ENCODE assay signal across 8 cellular contexts in the genomic region with DNA sequence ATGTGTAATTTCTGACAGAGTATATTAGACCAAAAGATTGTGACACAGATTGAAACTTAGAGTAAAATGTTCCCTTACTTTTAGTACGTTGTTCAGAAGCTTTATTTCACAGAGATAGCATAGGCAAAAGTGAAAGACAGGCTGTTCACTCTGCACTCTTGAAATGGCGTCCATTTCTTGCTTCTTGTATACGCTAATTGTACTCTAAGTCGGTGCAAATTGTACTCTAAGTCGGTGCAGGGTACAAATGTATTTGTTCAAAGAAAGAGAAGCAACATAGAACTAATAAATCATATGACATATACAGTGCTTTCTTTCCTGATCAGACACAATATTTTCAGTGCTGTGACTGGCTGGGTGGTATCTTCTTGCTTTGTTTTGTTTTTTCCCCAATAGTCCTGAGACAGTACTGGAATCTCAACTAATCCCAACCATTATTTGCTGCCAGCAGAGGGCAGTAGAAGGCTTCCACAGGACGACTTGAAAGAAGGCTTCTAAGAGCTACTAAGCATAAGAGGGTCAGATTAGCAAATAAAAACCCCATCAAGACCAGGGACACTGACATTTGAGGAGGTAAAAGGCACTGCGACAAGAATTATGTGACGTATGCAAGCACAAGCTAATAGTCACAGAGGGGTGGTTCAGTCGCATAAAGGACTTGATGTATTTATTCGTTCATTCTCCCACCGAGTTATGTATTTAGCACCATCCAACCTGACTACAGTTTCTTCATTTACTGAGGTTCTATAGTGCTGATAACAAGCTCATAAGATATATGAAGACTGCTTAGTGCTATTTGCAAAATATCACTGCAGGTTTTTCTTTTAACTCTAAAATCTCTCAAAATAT.
DNase-seq lines count a peak whose midpoint lies in the region; ATAC-seq and TF ChIP-seq lines count a peak whose summit lies in the region.

No MANE protein-coding gene starts in this region.

- no peak for TF ChIP-seq POLR2A in heart left ventricle (IDR thresholded peaks at IDR 0.05)
- TF ChIP-seq POLR2A in upper lobe of left lung (IDR thresholded peaks at IDR 0.05), result no peak

- no peaks in the 10 kb centered on the region for H3K27me3 ChIP-seq in heart left ventricle
- H3K27me3 ChIP-seq in upper lobe of left lung, result no peaks in the 10 kb centered on the region

- ATAC-seq in heart left ventricle (no peak), Right ventricle myocardium inferior (no peak), HG02571 (IDR thresholded peaks at IDR 0.05; ENCODE audit: unreplicated experiment) (peak; percentile 90), upper lobe of left lung (ENCODE audit: low FRiP score in 2 of 2) (peak in 1 of 2 donors; percentile 82)

- H3K4me1 ChIP-seq in heart left ventricle (no peaks in the 10 kb centered on the region), upper lobe of left lung (no peaks in the 10 kb centered on the region)

- H3K27ac ChIP-seq in heart left ventricle (no peak overlapping the region), upper lobe of left lung (no peak overlapping the region)

- WGBS in heart left ventricle, 4 donors, result 55 to 59% (median 57%) methylated on average over 11 of the region's 11 CpGs
- WGBS in upper lobe of left lung, 2 donors, result 55 to 61% methylated on average over 11 of the region's 11 CpGs

- H3K4me3 ChIP-seq in heart left ventricle (no peak overlapping the region), upper lobe of left lung (no peak overlapping the region)

- DNase-seq in heart left ventricle (peak in 1 of 5 donors; percentile 23), Right ventricle myocardium inferior (ENCODE audit: missing footprints) (no peak), MV-4-11 (lab: John Stamatoyannopoulos, UW) (peak; percentile 37), SIG-M5 (lab: John Stamatoyannopoulos, UW) (peak; percentile 3), cerebellar cortex (ENCODE audit: low spot score) (peak; percentile 83), medulla oblongata (ENCODE audit: extremely low spot score) (peak; percentile 86), upper lobe of left lung (peak in 1 of 2 donors; percentile 46)

- H3K9me3 ChIP-seq in heart left ventricle (no peaks in the 10 kb centered on the region), upper lobe of left lung (no peaks in the 10 kb centered on the region)

- intact Hi-C loops in heart left ventricle (cut with DNase I), result loop anchor here in 3 of 10 donors (5.0 to 10.0 kb wide), 3 partner anchors 229 to 239 kb away; no protein-coding TSS in a partner anchor
- intact Hi-C loops in Right ventricle myocardium inferior (cut with DNase I), result no loop called here

- H3K36me3 ChIP-seq in heart left ventricle (no peaks in the 10 kb centered on the region), upper lobe of left lung (no peaks in the 10 kb centered on the region)

- TF ChIP-seq EP300 in upper lobe of left lung (IDR thresholded peaks at IDR 0.05), result no peak

- TF ChIP-seq CTCF in heart left ventricle (IDR thresholded peaks at IDR 0.05) (peak; percentile 22 to 64 (median 37)), upper lobe of left lung (IDR thresholded peaks at IDR 0.05) (peak in 5 of 6 experiments; percentile 11 to 65 (median 58))
